ENCODE assay signal across 9 cellular contexts in genomic region chr11:47466701-47467250, GRCh38. TPM values are rescaled to one million over a fixed set of nuclear protein-coding genes. Genes with fewer than 3 reads are reported as not detected.
DNase-seq lines count a peak whose midpoint lies in the region; ATAC-seq, FAIRE-seq and TF ChIP-seq lines count a peak whose summit lies in the region.
"Had no signal": no experiment of that assay in that cellular context is flagged by ENCODE, and none has a peak within 500 bp of the region (broad histone marks: within the 10 kb centered on the region; RNA-seq: fewer than 3 reads in every experiment).

No MANE protein-coding gene starts in this region.

- H3K27me3 Mint-ChIP-seq in activated T-cell treated with anti-CD3 and anti-CD28 coated beads, Interleukin-2, amount 50 U/mL, for 24 hours, result no peaks in the 10 kb centered on the region
- no peaks in the 10 kb centered on the region for H3K27me3 Mint-ChIP-seq in activated T-cell treated with anti-CD3 and anti-CD28 coated beads, Interleukin-2, amount 50 U/mL, for 4 hours (ENCODE audit: low read depth)

- no peaks in the 10 kb centered on the region for H3K9me3 ChIP-seq in stomach smooth muscle (ENCODE audit: control insufficient read depth in 2 of 2, low read length in 2 of 2)
- H3K9me3 ChIP-seq: Peyer's patch had no signal

- peak overlapping the region in 1 of 2 donors; percentile 44 for H3K4me3 ChIP-seq in stomach smooth muscle (ENCODE audit: low read length in 2 of 2)
- H3K4me3 ChIP-seq: Peyer's patch had no signal

- intact Hi-C loops in left colon (cut with DNase I, micrococcal nuclease), result no loop called here

- H3K9ac ChIP-seq in stomach smooth muscle (ENCODE audit: low read length in 2 of 2), result peak overlapping the region; percentile 8 to 21

- peaks cover 17% of the 10 kb centered on the region for H3K4me1 Mint-ChIP-seq in activated T-cell treated with anti-CD3 and anti-CD28 coated beads, Interleukin-2, amount 50 U/mL, for 24 hours (ENCODE audit: low read depth)
- H3K4me1 Mint-ChIP-seq in activated T-cell treated with anti-CD3 and anti-CD28 coated beads, Interleukin-2, amount 50 U/mL, for 4 hours (ENCODE audit: low read depth), result no peaks in the 10 kb centered on the region

- H3K27me3 ChIP-seq in stomach smooth muscle (ENCODE audit: control insufficient read depth in 1 of 2, insufficient read depth in 2 of 2, low read length in 2 of 2), result no peaks in the 10 kb centered on the region
- H3K27me3 ChIP-seq: Peyer's patch had no signal

- peak overlapping the region; percentile 83 for H3K27ac Mint-ChIP-seq in activated T-cell treated with anti-CD3 and anti-CD28 coated beads, Interleukin-2, amount 50 U/mL, for 24 hours

- DNase-seq in activated T-cell treated with anti-CD3 and anti-CD28 coated beads, Interleukin-2, amount 50 U/mL, for 24 hours, result no peak
- no peak for DNase-seq in activated T-cell treated with anti-CD3 and anti-CD28 coated beads, Interleukin-2, amount 50 U/mL, for 4 hours
- peak; percentile 47 for DNase-seq in amniotic epithelial cell (ENCODE audit: low read depth)
- DNase-seq in left colon, result peak; percentile 39 to 56
- no peak for DNase-seq in epidermal melanocyte (ENCODE audit: insufficient read length, low spot score)
- DNase-seq in GOT3 (lab: John Stamatoyannopoulos, UW), result no peak
- DNase-seq in GM12891 (ENCODE audit: insufficient read length, low spot score), result no peak

- H3K9me3 Mint-ChIP-seq in activated T-cell treated with anti-CD3 and anti-CD28 coated beads, Interleukin-2, amount 50 U/mL, for 24 hours, result no peaks in the 10 kb centered on the region
- H3K9me3 Mint-ChIP-seq in activated T-cell treated with anti-CD3 and anti-CD28 coated beads, Interleukin-2, amount 50 U/mL, for 4 hours, result no peaks in the 10 kb centered on the region

- H3K27ac ChIP-seq in stomach smooth muscle (ENCODE audit: low read length), result peak overlapping the region; percentile 76

- H3K4me3 Mint-ChIP-seq in activated T-cell treated with anti-CD3 and anti-CD28 coated beads, Interleukin-2, amount 50 U/mL, for 24 hours, result no peak overlapping the region
- H3K4me3 Mint-ChIP-seq in activated T-cell treated with anti-CD3 and anti-CD28 coated beads, Interleukin-2, amount 50 U/mL, for 4 hours, result no peak overlapping the region

- H3K4me1 ChIP-seq in stomach smooth muscle (ENCODE audit: control insufficient read depth, insufficient read depth, low read length), result peaks cover 44% of the 10 kb centered on the region

- no peak for TF ChIP-seq POLR2A in GM12891 (IDR thresholded peaks at IDR 0.05; ENCODE audit: low read depth, low read length)

- H3K36me3 ChIP-seq in stomach smooth muscle (ENCODE audit: control insufficient read depth in 2 of 2, insufficient read depth in 2 of 2, low read length in 2 of 2), result peaks cover 20 to 28% of the 10 kb centered on the region in 2 donors

- no peak for FAIRE-seq in GM12891 (lab: Jason Lieb, UNC)

- no peak for ATAC-seq in activated T-cell treated with anti-CD3 and anti-CD28 coated beads, Interleukin-2, amount 50 U/mL, for 4 hours
- ATAC-seq in left colon, result peak; percentile 66

- H3K36me3 Mint-ChIP-seq in activated T-cell treated with anti-CD3 and anti-CD28 coated beads, Interleukin-2, amount 50 U/mL, for 24 hours (ENCODE audit: low read depth), result peaks cover 85% of the 10 kb centered on the region
- H3K36me3 Mint-ChIP-seq in activated T-cell treated with anti-CD3 and anti-CD28 coated beads, Interleukin-2, amount 50 U/mL, for 4 hours (ENCODE audit: insufficient read depth), result peaks cover 34% of the 10 kb centered on the region

TF ChIP-seq in GM12891, 5 proteins besides CTCF, POLR2A, EP300 and RAD21:
- TF ChIP-seq POU2F2 (IDR thresholded peaks at IDR 0.05; ENCODE audit: low read depth, low read length) (no peak), PAX5 (IDR thresholded peaks at IDR 0.05; ENCODE audit: insufficient read depth, low read length, severe bottlenecking) (no peak), TAF1 (IDR thresholded peaks at IDR 0.05; ENCODE audit: low read depth, low read length) (no peak), POLR2AphosphoS5 (IDR thresholded peaks at IDR 0.05; ENCODE audit: low read depth, low read length) (no peak), SPI1 (IDR thresholded peaks at IDR 0.05; ENCODE audit: low read depth, low read length) (no peak)

RNA-seq across cellular contexts. Expression of gene RAPSN, which starts 17.8 kb away (rescaled TPM):
- under 1 TPM; 0.46 to 0.53 (median 0.52) TPM for total RNA-seq in activated T-cell treated with anti-CD3 and anti-CD28 coated beads, Interleukin-2, amount 50 U/mL, for 4 hours
- total RNA-seq in left colon, result under 1 TPM; 0.61 to 0.70 TPM
- not detected for polyA plus RNA-seq in GM12891 (2012; ENCODE audit: low read depth, missing spikeins)

RNA-seq across cellular contexts. Expression of gene PSMC3, which starts 40.5 kb away (rescaled TPM):
- total RNA-seq in activated T-cell treated with anti-CD3 and anti-CD28 coated beads, Interleukin-2, amount 50 U/mL, for 4 hours, result 100 to 1,000 TPM; 275 to 300 (median 299) TPM
- 10 to 100 TPM; 74.8 to 82.5 TPM for total RNA-seq in left colon
- 137 TPM for polyA plus RNA-seq in GM12891 (2012; ENCODE audit: low read depth, missing spikeins)

RNA-seq across cellular contexts. Expression of gene SLC39A13, which starts 58.4 kb away (rescaled TPM):
- 10 to 100 TPM; 18.7 to 20.8 (median 19.5) TPM for total RNA-seq in activated T-cell treated with anti-CD3 and anti-CD28 coated beads, Interleukin-2, amount 50 U/mL, for 4 hours
- 10 to 100 TPM; 17.9 to 20.2 TPM for total RNA-seq in left colon
- 9.2 TPM for polyA plus RNA-seq in GM12891 (2012; ENCODE audit: low read depth, missing spikeins)

Comparison
In these comparisons a context has a peak if more than half of its experiments do, and no peak if none do; other contexts are left out.
1. DNase-seq: peak in amniotic epithelial cell (single experiment) and left colon (2 of 2); none in activated T-cell treated with anti-CD3 and anti-CD28 coated beads, Interleukin-2, amount 50 U/mL, for 24 hours (single experiment), activated T-cell treated with anti-CD3 and anti-CD28 coated beads, Interleukin-2, amount 50 U/mL, for 4 hours (single experiment), epidermal melanocyte (single experiment), GOT3 (single experiment) and GM12891 (single experiment).